ENCODE assay signal across 11 cellular contexts in genomic region chr7:2621061-2621828, GRCh38. TPM values are rescaled to one million over a fixed set of nuclear protein-coding genes. Genes with fewer than 3 reads are reported as not detected.
DNase-seq lines count a peak whose midpoint lies in the region; ATAC-seq and TF ChIP-seq lines count a peak whose summit lies in the region.
"Had no signal": no experiment of that assay in that cellular context is flagged by ENCODE, and none has a peak within 500 bp of the region (broad histone marks: within the 10 kb centered on the region; RNA-seq: fewer than 3 reads in every experiment).

No MANE protein-coding gene starts in this region.

- H3K36me3 Mint-ChIP-seq in CD8-positive, alpha-beta memory T cell: no peaks in the 10 kb centered on the region
- H3K36me3 Mint-ChIP-seq: activated naive CD4-positive, alpha-beta T cell treated with anti-CD3 and anti-CD28 coated beads, Interleukin-2, amount 50 U/mL, for 72 hours had no signal

- H3K4me1 ChIP-seq in adrenal gland (replicated peaks in 1 of 2): peaks cover 28 to 55% of the 10 kb centered on the region in 2 donors
- H3K4me1 ChIP-seq in hepatocyte (ENCODE audit: insufficient read depth): peaks cover 69% of the 10 kb centered on the region
- H3K4me1 ChIP-seq in prostate gland (replicated peaks): peaks cover 8% of the 10 kb centered on the region
- no peaks in the 10 kb centered on the region for H3K4me1 ChIP-seq in CD8-positive, alpha-beta memory T cell (ENCODE audit: insufficient read depth, low read length)

- WGBS in adrenal gland, 4 donors: 27 to 46% (median 34%) methylated on average over 21 to 23 of the region's 23 CpGs
- 29% methylated on average over 23 of the region's 23 CpGs for WGBS in hepatocyte (ENCODE audit: low lambda C conversion rate, missing lambda C conversion rate)
- WGBS in prostate gland: 31% methylated on average over 23 of the region's 23 CpGs

- TF ChIP-seq CTCF in adrenal gland (IDR thresholded peaks at IDR 0.05): no peak
- TF ChIP-seq CTCF in hepatocyte (IDR thresholded peaks at IDR 0.05; ENCODE audit: poor library complexity): no peak
- TF ChIP-seq CTCF in prostate gland (IDR thresholded peaks at IDR 0.05): no peak

- H3K9me3 ChIP-seq in adrenal gland (replicated peaks in 1 of 3) (no peaks in the 10 kb centered on the region), hepatocyte (ENCODE audit: low read depth) (no peaks in the 10 kb centered on the region), prostate gland (no peaks in the 10 kb centered on the region)
- no peaks in the 10 kb centered on the region for H3K9me3 ChIP-seq in CD8-positive, alpha-beta memory T cell (ENCODE audit: low read length)

- no peak for TF ChIP-seq POLR2A in adrenal gland (IDR thresholded peaks at IDR 0.05)
- no peak for TF ChIP-seq POLR2A in prostate gland (IDR thresholded peaks at IDR 0.05)

- H3K27ac Mint-ChIP-seq in CD8-positive, alpha-beta memory T cell: no peak overlapping the region

- no peaks in the 10 kb centered on the region for H3K79me2 ChIP-seq in hepatocyte

- H2AFZ ChIP-seq in hepatocyte: peak overlapping the region; percentile 12

- H3K9me3 Mint-ChIP-seq in CD8-positive, alpha-beta memory T cell: no peaks in the 10 kb centered on the region
- H3K9me3 Mint-ChIP-seq: activated naive CD4-positive, alpha-beta T cell treated with anti-CD3 and anti-CD28 coated beads, Interleukin-2, amount 50 U/mL, for 72 hours had no signal

- H3K27me3 ChIP-seq in adrenal gland (no peaks in the 10 kb centered on the region), hepatocyte (no peaks in the 10 kb centered on the region), prostate gland (replicated peaks; ENCODE audit: insufficient read depth) (no peaks in the 10 kb centered on the region)
- no peaks in the 10 kb centered on the region for H3K27me3 ChIP-seq in CD8-positive, alpha-beta memory T cell (ENCODE audit: insufficient read depth, low read length, poor library complexity, severe bottlenecking)

- peaks cover 1 to 2% of the 10 kb centered on the region in 2 donors for H3K27me3 Mint-ChIP-seq in CD8-positive, alpha-beta memory T cell

- intact Hi-C loops in adrenal gland (cut with DNase I) (no loop called here), prostate gland (cut with DNase I) (no loop called here)

- H3K27ac ChIP-seq in adrenal gland (peak overlapping the region in 2 of 5 donors; percentile 53 to 62), hepatocyte (peak overlapping the region; percentile 96), prostate gland (peak overlapping the region in 1 of 2 donors; percentile 50)
- no peak overlapping the region for H3K27ac ChIP-seq in CD8-positive, alpha-beta memory T cell (ENCODE audit: low read depth, low read length)

- H3K4me3 Mint-ChIP-seq in CD8-positive, alpha-beta memory T cell: no peak overlapping the region

- H3K9me2 ChIP-seq in hepatocyte (replicated peaks; ENCODE audit: insufficient read depth): no peaks in the 10 kb centered on the region

- H3K4me2 ChIP-seq in hepatocyte: peak overlapping the region; percentile 61

- no peaks in the 10 kb centered on the region for H4K20me1 ChIP-seq in hepatocyte (ENCODE audit: insufficient read depth, poor library complexity, severe bottlenecking)

- POLR2A ChIA-PET in CD8-positive, alpha-beta memory T cell (lab: Charles Lee): no interaction called here

- H3K4me1 Mint-ChIP-seq in CD8-positive, alpha-beta memory T cell: no peaks in the 10 kb centered on the region

- peak; percentile 79 for DNase-seq in GM03348 (ENCODE audit: low spot score)
- DNase-seq in adrenal gland: peak; percentile 69 to 86 (median 77)
- DNase-seq in hepatocyte (ENCODE audit: low spot score): peak; percentile 83
- peak; percentile 46 for DNase-seq in prostate gland (ENCODE audit: low spot score)
- no peak for DNase-seq in NCI-H748 treated with DMSO at 0.1 percent for 48 hours (lab: John Stamatoyannopoulos, UW)
- no peak for DNase-seq in CD8-positive, alpha-beta memory T cell
- DNase-seq in DMS153 (lab: John Stamatoyannopoulos, UW): no peak
- DNase-seq: DMS53; stimulated activated CD8-positive, alpha-beta memory T cell treated with anti-CD3 and anti-CD28 coated beads, Interleukin-4, amount 100 ng/mL, for 48 hours had no signal

- CTCF ChIA-PET in CD8-positive, alpha-beta memory T cell (lab: Charles Lee): interaction anchor here (1.7 kb wide), 1 partner anchor 10 kb away, joined by 4 read pairs; the partner anchor contains the start of gene TTYH3

- ATAC-seq in HG02759 (IDR thresholded peaks at IDR 0.05; ENCODE audit: unreplicated experiment): no peak
- ATAC-seq: activated naive CD4-positive, alpha-beta T cell treated with anti-CD3 and anti-CD28 coated beads, Interleukin-2, amount 50 U/mL, for 72 hours had no signal

- H3K36me3 ChIP-seq in adrenal gland (replicated peaks in 1 of 2) (no peaks in the 10 kb centered on the region), hepatocyte (replicated peaks; ENCODE audit: insufficient read depth, low read depth) (no peaks in the 10 kb centered on the region), prostate gland (no peaks in the 10 kb centered on the region)
- H3K36me3 ChIP-seq in CD8-positive, alpha-beta memory T cell (ENCODE audit: insufficient read depth, low read length): no peaks in the 10 kb centered on the region

- H3K4me3 ChIP-seq in adrenal gland: no peak overlapping the region
- H3K4me3 ChIP-seq in hepatocyte: no peak overlapping the region
- H3K4me3 ChIP-seq in prostate gland: no peak overlapping the region
- H3K4me3 ChIP-seq in CD8-positive, alpha-beta memory T cell (ENCODE audit: low read length): no peak overlapping the region

RNA-seq across cellular contexts. Expression of gene TTYH3, which starts 10.5 kb away (rescaled TPM):
- total RNA-seq in adrenal gland (10 to 100 TPM; 34.8 to 86.3 (median 60.3) TPM), hepatocyte (35.8 and 46.3 TPM in 2 replicates), prostate gland (10 to 100 TPM; 30.1 to 76.2 TPM)
- polyA plus RNA-seq in adrenal gland (10 to 100 TPM in 2 of 3 donors, 1 to 10 TPM in 1; 5.4 to 38.4 (median 21.3) TPM), hepatocyte (101 and 108 TPM in 2 replicates)
- total RNA-seq in CD8-positive, alpha-beta memory T cell: 10 to 100 TPM; 20.2 to 22.2 TPM
- polyA plus RNA-seq in CD8-positive, alpha-beta memory T cell: 2.1 TPM

Comparison
In these comparisons a context has a peak if more than half of its experiments do, and no peak if none do; other contexts are left out.
1. DNase-seq: peak in GM03348 (single experiment), adrenal gland (7 of 7), hepatocyte (single experiment) and prostate gland (single experiment); none in NCI-H748 treated with DMSO at 0.1 percent for 48 hours (single experiment), CD8-positive, alpha-beta memory T cell (0 of 5) and DMS153 (single experiment).